Comparison of ENCODE assay signal across 1 cellular context in the genomic region with DNA sequence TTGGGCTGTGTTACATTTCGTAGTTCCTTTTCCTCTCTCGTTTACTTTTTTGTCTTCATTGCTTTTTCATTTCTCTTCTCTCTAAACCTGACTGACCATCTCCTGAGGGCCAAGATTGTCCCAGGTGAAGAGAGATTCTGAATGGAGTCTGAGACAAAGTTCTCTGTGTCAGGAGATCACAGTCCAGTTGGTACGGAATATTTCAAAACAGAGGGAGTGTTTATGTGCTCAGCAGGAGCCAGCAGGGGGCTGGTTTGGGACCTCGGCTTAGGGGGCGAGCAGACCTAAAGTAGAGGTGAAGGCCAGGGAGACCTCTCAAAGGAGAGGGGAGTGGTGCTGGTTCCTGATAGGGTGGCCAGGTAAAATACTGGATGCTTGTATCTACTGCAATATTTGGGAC.
A peak's percentile ranks its signal among the peaks of the same experiment; 100 is the strongest.
TF ChIP-seq lines count a peak whose summit lies in the region.

No MANE protein-coding gene starts in this region.

TF ChIP-seq in HepG2, 621 proteins besides CTCF, POLR2A, EP300 and RAD21:
- TF ChIP-seq ATF6 (CRISPR knock-in tag; conservative IDR thresholded peaks at IDR 0.05) (no peak), FOSL2 (CRISPR knock-in tag; IDR thresholded peaks at IDR 0.05) (peak; percentile 10; the same call in 1 of the 2 replicates), HNF4G (IDR thresholded peaks at IDR 0.05; ENCODE audit: borderline replicate concordance, low read depth, low read length) (0 out of 2 replicates have a peak, but pooled peaks have one; percentile 7), HNF4G (CRISPR knock-in tag; IDR thresholded peaks at IDR 0.05; ENCODE audit: borderline replicate concordance, low read depth) (no peak), ZMYM4 (CRISPR knock-in tag; IDR thresholded peaks at IDR 0.05) (0 out of 2 replicates have a peak, but pooled peaks have one; percentile 27), PATZ1 (CRISPR knock-in tag; IDR thresholded peaks at IDR 0.05) (0 out of 2 replicates have a peak, but pooled peaks have one; percentile 16), JUN (CRISPR knock-in tag; IDR thresholded peaks at IDR 0.05) (no peak), CEBPB (IDR thresholded peaks at IDR 0.05; ENCODE audit: borderline replicate concordance, low read depth, low read length) (no peak), RXRB (CRISPR knock-in tag; IDR thresholded peaks at IDR 0.05; ENCODE audit: borderline replicate concordance) (peak; percentile 32; the same call in 1 of the 2 replicates), ZNF605 (CRISPR knock-in tag; IDR thresholded peaks at IDR 0.05) (0 out of 2 replicates have a peak, but pooled peaks have one; percentile 37), NFRKB (IDR thresholded peaks at IDR 0.05) (no peak), ZBTB7B (CRISPR knock-in tag; IDR thresholded peaks at IDR 0.05) (0 out of 2 replicates have a peak, but pooled peaks have one; percentile 48), LCORL (IDR thresholded peaks at IDR 0.05) (no peak), LCORL (CRISPR knock-in tag; IDR thresholded peaks at IDR 0.05) (peak; percentile 46; the same call in 1 of the 2 replicates), TFE3 (CRISPR knock-in tag; IDR thresholded peaks at IDR 0.05) (no peak), HNF4A (CRISPR knock-in tag; IDR thresholded peaks at IDR 0.05) (peak; percentile 71; the same call in 1 of the 2 replicates), ZNF670 (CRISPR knock-in tag; IDR thresholded peaks at IDR 0.05; ENCODE audit: borderline replicate concordance) (no peak), GATAD2A (CRISPR knock-in tag; IDR thresholded peaks at IDR 0.05) (0 out of 2 replicates have a peak, but pooled peaks have one; percentile 31), NCOA2 (CRISPR knock-in tag; IDR thresholded peaks at IDR 0.05) (no peak)
- TF ChIP-seq, protein P1, sequence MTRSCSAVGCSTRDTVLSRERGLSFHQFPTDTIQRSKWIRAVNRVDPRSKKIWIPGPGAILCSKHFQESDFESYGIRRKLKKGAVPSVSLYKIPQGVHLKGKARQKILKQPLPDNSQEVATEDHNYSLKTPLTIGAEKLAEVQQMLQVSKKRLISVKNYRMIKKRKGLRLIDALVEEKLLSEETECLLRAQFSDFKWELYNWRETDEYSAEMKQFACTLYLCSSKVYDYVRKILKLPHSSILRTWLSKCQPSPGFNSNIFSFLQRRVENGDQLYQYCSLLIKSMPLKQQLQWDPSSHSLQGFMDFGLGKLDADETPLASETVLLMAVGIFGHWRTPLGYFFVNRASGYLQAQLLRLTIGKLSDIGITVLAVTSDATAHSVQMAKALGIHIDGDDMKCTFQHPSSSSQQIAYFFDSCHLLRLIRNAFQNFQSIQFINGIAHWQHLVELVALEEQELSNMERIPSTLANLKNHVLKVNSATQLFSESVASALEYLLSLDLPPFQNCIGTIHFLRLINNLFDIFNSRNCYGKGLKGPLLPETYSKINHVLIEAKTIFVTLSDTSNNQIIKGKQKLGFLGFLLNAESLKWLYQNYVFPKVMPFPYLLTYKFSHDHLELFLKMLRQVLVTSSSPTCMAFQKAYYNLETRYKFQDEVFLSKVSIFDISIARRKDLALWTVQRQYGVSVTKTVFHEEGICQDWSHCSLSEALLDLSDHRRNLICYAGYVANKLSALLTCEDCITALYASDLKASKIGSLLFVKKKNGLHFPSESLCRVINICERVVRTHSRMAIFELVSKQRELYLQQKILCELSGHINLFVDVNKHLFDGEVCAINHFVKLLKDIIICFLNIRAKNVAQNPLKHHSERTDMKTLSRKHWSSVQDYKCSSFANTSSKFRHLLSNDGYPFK (CRISPR knock-in tag; IDR thresholded peaks at IDR 0.05; ENCODE audit: borderline replicate concordance): no peak
- TF ChIP-seq, protein P2, sequence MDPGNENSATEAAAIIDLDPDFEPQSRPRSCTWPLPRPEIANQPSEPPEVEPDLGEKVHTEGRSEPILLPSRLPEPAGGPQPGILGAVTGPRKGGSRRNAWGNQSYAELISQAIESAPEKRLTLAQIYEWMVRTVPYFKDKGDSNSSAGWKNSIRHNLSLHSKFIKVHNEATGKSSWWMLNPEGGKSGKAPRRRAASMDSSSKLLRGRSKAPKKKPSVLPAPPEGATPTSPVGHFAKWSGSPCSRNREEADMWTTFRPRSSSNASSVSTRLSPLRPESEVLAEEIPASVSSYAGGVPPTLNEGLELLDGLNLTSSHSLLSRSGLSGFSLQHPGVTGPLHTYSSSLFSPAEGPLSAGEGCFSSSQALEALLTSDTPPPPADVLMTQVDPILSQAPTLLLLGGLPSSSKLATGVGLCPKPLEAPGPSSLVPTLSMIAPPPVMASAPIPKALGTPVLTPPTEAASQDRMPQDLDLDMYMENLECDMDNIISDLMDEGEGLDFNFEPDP (CRISPR knock-in tag; conservative IDR thresholded peaks at IDR 0.05): no peak
